12 cellular contexts compared by ENCODE assay signal in genomic region chr14:89384023-89384422, GRCh38. TPM values are rescaled to one million over a fixed set of nuclear protein-coding genes. Genes with fewer than 3 reads are reported as not detected.
DNase-seq lines count a peak whose midpoint lies in the region; ATAC-seq and TF ChIP-seq lines count a peak whose summit lies in the region.
"Had no signal": no experiment of that assay in that cellular context is flagged by ENCODE, and none has a peak within 500 bp of the region (broad histone marks: within the 10 kb centered on the region; RNA-seq: fewer than 3 reads in every experiment).

No MANE protein-coding gene starts in this region.

- DNase-seq in epidermal melanocyte (ENCODE audit: insufficient read length, low spot score) = peak; percentile 7
- DNase-seq in colonic mucosa = no peak
- no peak for DNase-seq in KBM-7
- no peak for DNase-seq in NCI-H146 (lab: John Stamatoyannopoulos, UW)
- no peak for DNase-seq in stimulated activated naive CD4-positive, alpha-beta T cell (lab: John Stamatoyannopoulos, UW)
- DNase-seq: heart right ventricle; Kasumi-1; stimulated activated CD8-positive, alpha-beta memory T cell treated with anti-CD3 and anti-CD28 coated beads, Interleukin-4, amount 100 ng/mL, for 48 hours had no signal

- no peaks in the 10 kb centered on the region for H3K36me3 ChIP-seq in colonic mucosa
- H3K36me3 ChIP-seq: adrenal gland, heart right ventricle had no signal

- no peak overlapping the region for H3K27ac ChIP-seq in colonic mucosa
- H3K27ac ChIP-seq: heart right ventricle had no signal

- no peaks in the 10 kb centered on the region for H3K9me3 ChIP-seq in colonic mucosa
- H3K9me3 ChIP-seq: adrenal gland had no signal

- peak; percentile 86 for ATAC-seq in GM18505 (IDR thresholded peaks at IDR 0.05; ENCODE audit: unreplicated experiment)
- peak; percentile 86 for ATAC-seq in GM21390 (IDR thresholded peaks at IDR 0.05; ENCODE audit: unreplicated experiment)
- peak; percentile 90 for ATAC-seq in HG03196 (IDR thresholded peaks at IDR 0.05; ENCODE audit: unreplicated experiment)
- ATAC-seq: heart right ventricle had no signal

- TF ChIP-seq CTCF in colonic mucosa (IDR thresholded peaks at IDR 0.05) = no peak

- TF ChIP-seq POLR2A in GM18505 (IDR thresholded peaks at IDR 0.05; ENCODE audit: borderline replicate concordance, extremely low read depth, insufficient read depth, insufficient read length) = no peak

- H3K9ac ChIP-seq in colonic mucosa (ENCODE audit: low read depth in 2 of 2, low read length in 2 of 2) = no peak overlapping the region

- H3K4me1 ChIP-seq in colonic mucosa = no peaks in the 10 kb centered on the region

- H3K27me3 ChIP-seq in colonic mucosa = no peaks in the 10 kb centered on the region
- H3K27me3 ChIP-seq: adrenal gland, heart right ventricle had no signal

- H3K4me3 ChIP-seq in colonic mucosa = no peak overlapping the region
- H3K4me3 ChIP-seq: adrenal gland, heart right ventricle had no signal

- intact Hi-C loops in colonic mucosa (cut with DNase I) = no loop called here

- in situ Hi-C loops in KBM-7 (cut with MboI; ENCODE audit: low pct_unique_long_range_greater_than_20kb, low sequenced_read_pairs) = no loop called here

RNA-seq across cellular contexts. Expression of gene FOXN3, which starts 33.0 kb away (rescaled TPM):
- total RNA-seq in colonic mucosa = 10 to 100 TPM; 46.8 to 72.6 TPM
